1 cellular context compared by ENCODE assay signal in genomic region chr17:43062984-43063383, GRCh38. TPM values are rescaled to one million over a fixed set of nuclear protein-coding genes. Genes with fewer than 3 reads are reported as not detected.
"Had no signal": no experiment of that assay in that cellular context is flagged by ENCODE, and none has a peak within 500 bp of the region (broad histone marks: within the 10 kb centered on the region; RNA-seq: fewer than 3 reads in every experiment).

No MANE protein-coding gene starts in this region.

RNA-seq across cellular contexts. Expression of gene RND2, which starts 38.0 kb away (rescaled TPM):
- total RNA-seq: H4 had no signal
